Comparison of ENCODE assay signal across 2 cellular contexts in the genomic region with DNA sequence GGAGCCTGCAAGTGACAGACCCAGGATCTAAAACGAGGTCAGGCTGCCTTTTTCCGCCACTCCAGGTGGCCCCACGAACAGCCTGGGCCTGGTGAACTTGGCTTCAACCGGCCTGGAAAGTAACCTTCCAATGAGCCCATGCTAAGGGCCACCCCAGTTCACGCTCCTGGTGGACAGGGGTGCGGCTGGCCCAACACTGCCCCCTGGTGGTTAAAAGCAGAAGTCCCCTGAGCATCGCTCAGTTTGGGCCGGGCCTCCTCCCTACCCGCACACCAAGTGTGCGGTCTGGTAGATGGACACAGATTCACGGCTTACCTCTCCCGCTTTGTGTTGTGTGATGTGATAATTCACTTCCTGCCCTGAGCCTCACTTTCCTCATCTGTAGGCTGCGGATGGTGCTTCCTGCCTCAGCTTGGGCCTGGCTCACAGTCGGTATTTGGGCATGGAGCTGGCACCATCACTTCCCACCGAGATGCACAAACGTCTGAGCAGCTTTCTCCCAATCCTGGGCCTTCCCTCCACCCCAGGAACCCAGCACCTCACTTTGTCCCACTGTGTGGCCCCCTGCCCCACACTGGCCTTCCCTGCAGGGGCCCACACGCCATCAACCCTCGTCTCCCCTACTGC.
TF ChIP-seq lines count a peak whose summit lies in the region.

No MANE protein-coding gene starts in this region.

TF ChIP-seq in A549, 52 proteins besides CTCF, POLR2A, EP300 and RAD21:
- TF ChIP-seq CBX8 (IDR thresholded peaks at IDR 0.05) (no peak), SMC3 (IDR thresholded peaks at IDR 0.05) (peak; percentile 60)
TF ChIP-seq in A549: peak in this region for 1.

TF ChIP-seq in H1, 55 proteins besides CTCF, POLR2A, EP300 and RAD21:
- TF ChIP-seq GABPA (IDR thresholded peaks at IDR 0.05; ENCODE audit: borderline replicate concordance, insufficient read depth, low read length) (peak; percentile 47; the same call in 1 of the 2 replicates), CHD1 (IDR thresholded peaks at IDR 0.05; ENCODE audit: low read depth, low read length) (no peak), YY1 (IDR thresholded peaks at IDR 0.05; ENCODE audit: low read depth, low read length) (0 out of 2 replicates have a peak, but pooled peaks have one; percentile 50), SP2 (IDR thresholded peaks at IDR 0.05; ENCODE audit: low read length) (no peak)
- TF ChIP-seq, protein P1, sequence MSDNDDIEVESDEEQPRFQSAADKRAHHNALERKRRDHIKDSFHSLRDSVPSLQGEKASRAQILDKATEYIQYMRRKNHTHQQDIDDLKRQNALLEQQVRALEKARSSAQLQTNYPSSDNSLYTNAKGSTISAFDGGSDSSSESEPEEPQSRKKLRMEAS (IDR thresholded peaks at IDR 0.05): peak; percentile 42; the same call in 1 of the 2 replicates
TF ChIP-seq in H1: peak in this region for 3.
